12 cellular contexts compared by ENCODE assay signal in the genomic region with DNA sequence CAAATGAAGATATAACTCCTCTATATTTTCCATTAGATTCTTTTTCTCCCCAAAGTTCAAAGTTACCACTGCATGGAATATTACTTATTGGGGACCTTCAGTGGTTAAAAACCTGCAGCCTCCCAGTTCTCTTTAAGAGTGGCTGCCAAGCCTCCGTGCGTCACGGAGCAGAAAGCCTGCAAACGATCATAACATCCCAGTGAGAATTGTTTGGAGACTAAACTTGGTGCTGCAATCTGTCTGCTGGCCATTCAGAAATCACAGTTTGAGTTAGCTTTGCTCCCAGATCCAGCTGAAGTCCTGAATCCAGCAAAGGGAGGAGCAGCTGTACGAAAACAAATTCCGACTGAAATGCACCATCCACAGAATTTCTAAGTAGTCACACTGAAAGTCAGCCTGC.
DNase-seq lines count a peak whose midpoint lies in the region; ATAC-seq and TF ChIP-seq lines count a peak whose summit lies in the region.
"Had no signal": no experiment of that assay in that cellular context is flagged by ENCODE, and none has a peak within 500 bp of the region (broad histone marks: within the 10 kb centered on the region; RNA-seq: fewer than 3 reads in every experiment).

No MANE protein-coding gene starts in this region.

- H3K27ac ChIP-seq in esophagus squamous epithelium: peak overlapping the region in 3 of 4 donors; percentile 27 to 59 (median 36)

- ATAC-seq in left colon (no peak), sciatic nerve (peak; percentile 88)

- intact Hi-C loops in esophagus squamous epithelium (cut with DNase I) (no loop called here), left colon (cut with DNase I, micrococcal nuclease) (no loop called here), sciatic nerve (cut with DNase I) (no loop called here)

- peak overlapping the region; percentile 40 for H3K4me3 ChIP-seq in adipocyte (ENCODE audit: low read length)
- peak overlapping the region in 1 of 4 donors; percentile 5 for H3K4me3 ChIP-seq in esophagus squamous epithelium
- H3K4me3 ChIP-seq: smooth muscle cell had no signal

- H3K4me1 ChIP-seq in adipocyte (ENCODE audit: control insufficient read depth, insufficient read depth, low read length): peaks cover 13% of the 10 kb centered on the region
- peaks cover 0 to 6% (median 0%) of the 10 kb centered on the region in 3 donors for H3K4me1 ChIP-seq in esophagus squamous epithelium

- TF ChIP-seq CTCF in esophagus squamous epithelium (IDR thresholded peaks at IDR 0.05): no peak

- DNase-seq in adipocyte (ENCODE audit: low read depth): no peak
- DNase-seq in esophagus squamous epithelium (lab: John Stamatoyannopoulos, UW): no peak
- DNase-seq in left colon: peak; percentile 21 to 63
- peak; percentile 75 for DNase-seq in sciatic nerve (ENCODE audit: low spot score)
- no peak for DNase-seq in stimulated activated CD4-positive, alpha-beta T cell treated with anti-CD3 and anti-CD28 coated beads, Interleukin-4, amount 100 ng/mL, for 1 hour
- no peak for DNase-seq in germinal center (ENCODE audit: low spot score)
- no peak for DNase-seq in stimulated activated naive CD4-positive, alpha-beta T cell (lab: John Stamatoyannopoulos, UW)
- DNase-seq in RPMI8226: no peak
- DNase-seq: cortex of kidney, MM.1S, NCI-H2081 had no signal

- no peak for TF ChIP-seq POLR2A in esophagus squamous epithelium (IDR thresholded peaks at IDR 0.05)

- H3K27me3 ChIP-seq in adipocyte (replicated peaks; ENCODE audit: control insufficient read depth, insufficient read depth, low read length): no peaks in the 10 kb centered on the region
- H3K27me3 ChIP-seq in esophagus squamous epithelium: no peaks in the 10 kb centered on the region

- 8 to 30% methylated on average over 5 to 6 of the region's 6 CpGs for WGBS in esophagus squamous epithelium, 2 donors

- H3K36me3 ChIP-seq in adipocyte (ENCODE audit: control insufficient read depth, insufficient read depth, low read length, severe bottlenecking) (no peaks in the 10 kb centered on the region), esophagus squamous epithelium (no peaks in the 10 kb centered on the region)

- no peak overlapping the region for H3K9ac ChIP-seq in adipocyte (ENCODE audit: low read length)

- H3K9me3 ChIP-seq in adipocyte (ENCODE audit: control insufficient read depth, low read length) (peaks cover 5% of the 10 kb centered on the region), esophagus squamous epithelium (no peaks in the 10 kb centered on the region)

Comparison
In these comparisons a context has a peak if more than half of its experiments do, and no peak if none do; other contexts are left out.
1. DNase-seq: peak in left colon (2 of 2) and sciatic nerve (single experiment); none in adipocyte (single experiment), esophagus squamous epithelium (single experiment), stimulated activated CD4-positive, alpha-beta T cell treated with anti-CD3 and anti-CD28 coated beads, Interleukin-4, amount 100 ng/mL, for 1 hour (single experiment), germinal center (single experiment), stimulated activated naive CD4-positive, alpha-beta T cell (0 of 6) and RPMI8226 (single experiment).